22 cellular contexts compared by ENCODE assay signal in genomic region chr2:169916623-169917022, GRCh38.
"Had no signal": no experiment of that assay in that cellular context is flagged by ENCODE, and none has a peak within 500 bp of the region (broad histone marks: within the 10 kb centered on the region; RNA-seq: fewer than 3 reads in every experiment).

No MANE protein-coding gene starts in this region.

- ATAC-seq: gastroesophageal sphincter; left lobe of liver; natural killer cell; sciatic nerve; stimulated activated memory B cell treated with anti-CD40 and anti-IgM and Interleukin-4, amounts not matched to agents 10 μg/mL and 1 μg/mL and 100 μg/mL, for 72 hours had no signal

- H3K27me3 ChIP-seq: esophagus muscularis mucosa, gastroesophageal sphincter, spleen, tibial artery, upper lobe of left lung, vagina had no signal

- H3K4me1 Mint-ChIP-seq: mesothelial cell of epicardium; stimulated activated memory B cell treated with anti-CD40 and anti-IgM and Interleukin-4, amounts not matched to agents 10 μg/mL and 1 μg/mL and 100 μg/mL, for 72 hours had no signal

- DNase-seq: effector CD8-positive, alpha-beta T cell; glutamatergic neuron; islet precursor cell; mammary epithelial cell; natural killer cell; spleen; stimulated activated CD4-positive, alpha-beta T cell treated with anti-CD3 and anti-CD28 coated beads, Interleukin-15, amount 100 ng/mL, for 24 hours; stimulated activated CD4-positive, alpha-beta T cell treated with anti-CD3 and anti-CD28 coated beads, Interleukin-1b, Interleukin-23, amount 100 ng/mL, for 48 hours; stimulated activated CD4-positive, alpha-beta T cell treated with anti-CD3 and anti-CD28 coated beads, Interleukin-4, amount 100 ng/mL, for 24 hours; tibial artery; upper lobe of left lung had no signal

- H3K9me3 ChIP-seq: esophagus muscularis mucosa, gastroesophageal sphincter, spleen, tibial artery, upper lobe of left lung, vagina had no signal

- H3K4me1 ChIP-seq: gastroesophageal sphincter, parathyroid adenoma, spleen, tibial artery, upper lobe of left lung, vagina had no signal

- H3K9ac ChIP-seq: parathyroid adenoma had no signal

- H3K36me3 Mint-ChIP-seq: natural killer cell had no signal

- H3K9me3 Mint-ChIP-seq: mesothelial cell of epicardium; natural killer cell; stimulated activated memory B cell treated with anti-CD40 and anti-IgM and Interleukin-4, amounts not matched to agents 10 μg/mL and 1 μg/mL and 100 μg/mL, for 72 hours; stimulated activated naive CD8-positive, alpha-beta T cell treated with anti-CD3 and anti-CD28 coated beads, Interleukin-15, Interleukin-2, amounts not matched to agents 100 ng/mL and 50 ng/mL, for 24 hours had no signal

- H3K4me3 Mint-ChIP-seq: mesothelial cell of epicardium; natural killer cell; stimulated activated memory B cell treated with anti-CD40 and anti-IgM and Interleukin-4, amounts not matched to agents 10 μg/mL and 1 μg/mL and 100 μg/mL, for 72 hours; stimulated activated naive CD8-positive, alpha-beta T cell treated with anti-CD3 and anti-CD28 coated beads, Interleukin-15, Interleukin-2, amounts not matched to agents 100 ng/mL and 50 ng/mL, for 24 hours had no signal

- H3K27ac ChIP-seq: coronary artery, epithelial cell of prostate, esophagus muscularis mucosa, gastroesophageal sphincter, parathyroid adenoma, spleen, tibial artery, upper lobe of left lung, vagina had no signal

- H2AFZ ChIP-seq: parathyroid adenoma had no signal

- H3K27ac Mint-ChIP-seq: mesothelial cell of epicardium; stimulated activated memory B cell treated with anti-CD40 and anti-IgM and Interleukin-4, amounts not matched to agents 10 μg/mL and 1 μg/mL and 100 μg/mL, for 72 hours; stimulated activated naive CD8-positive, alpha-beta T cell treated with anti-CD3 and anti-CD28 coated beads, Interleukin-15, Interleukin-2, amounts not matched to agents 100 ng/mL and 50 ng/mL, for 24 hours had no signal

- H3K27me3 Mint-ChIP-seq: stimulated activated memory B cell treated with anti-CD40 and anti-IgM and Interleukin-4, amounts not matched to agents 10 μg/mL and 1 μg/mL and 100 μg/mL, for 72 hours; stimulated activated naive CD8-positive, alpha-beta T cell treated with anti-CD3 and anti-CD28 coated beads, Interleukin-15, Interleukin-2, amounts not matched to agents 100 ng/mL and 50 ng/mL, for 24 hours had no signal

- H3K4me3 ChIP-seq: coronary artery, esophagus muscularis mucosa, gastroesophageal sphincter, spleen, tibial artery, upper lobe of left lung, vagina had no signal
